8 cellular contexts compared by ENCODE assay signal in the genomic region with DNA sequence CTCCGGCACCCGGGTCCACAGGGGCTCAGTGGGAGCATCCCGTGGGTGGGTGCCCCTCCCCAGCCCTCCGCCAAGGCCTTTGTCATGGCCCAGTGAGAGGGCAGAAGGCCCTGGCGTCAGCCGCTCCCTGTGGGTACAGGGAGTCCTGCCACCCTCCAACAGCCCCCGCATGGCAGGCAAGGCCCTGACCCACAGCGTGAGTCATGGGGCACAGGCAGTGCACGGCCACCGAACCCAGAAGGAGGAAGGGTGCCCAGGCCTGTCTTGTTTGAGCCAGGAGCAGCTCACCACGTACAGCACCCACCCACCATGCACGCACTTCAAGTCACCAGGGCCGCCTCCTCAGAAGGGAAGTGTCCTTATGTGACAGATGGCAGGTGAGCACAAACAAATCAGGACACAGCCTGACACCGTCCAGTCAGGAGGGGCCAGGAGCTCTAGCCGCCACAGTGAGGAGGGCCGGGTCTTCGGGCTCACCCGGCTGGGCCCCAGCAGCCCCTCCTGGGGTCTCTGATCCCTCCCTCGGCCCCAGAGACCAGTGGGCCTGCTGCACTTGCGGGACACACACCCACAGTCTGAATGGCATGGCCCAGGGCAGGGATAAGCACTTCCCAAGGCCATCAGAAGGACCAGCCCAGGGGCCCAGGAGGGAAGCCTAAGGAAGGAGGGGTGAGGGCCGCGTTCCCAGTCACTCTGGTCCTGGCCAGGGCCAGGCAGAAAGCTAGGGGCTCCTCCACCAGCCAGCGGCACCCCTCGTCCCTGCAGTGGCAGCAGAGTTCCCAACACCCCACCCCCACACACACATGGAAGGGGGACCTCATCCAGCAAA. TPM values are rescaled to one million over a fixed set of nuclear protein-coding genes. Genes with fewer than 3 reads are reported as not detected.
DNase-seq lines count a peak whose midpoint lies in the region; ATAC-seq lines count a peak whose summit lies in the region.

No MANE protein-coding gene starts in this region.

- peak overlapping the region; percentile 88 for H3K4me3 Mint-ChIP-seq in activated CD4-positive, alpha-beta T cell treated with anti-CD3 and anti-CD28 coated beads, Interleukin-2, amount 10 ng/mL, durations not matched to agents 7 days and 5 days

- peak; percentile 57 for DNase-seq in GM19238 (ENCODE audit: insufficient read length, low spot score)
- DNase-seq in activated CD4-positive, alpha-beta T cell treated with anti-CD3 and anti-CD28 coated beads, Interleukin-2, amount 10 ng/mL, durations not matched to agents 7 days and 5 days = peak; percentile 57
- peak; percentile 61 to 62 for DNase-seq in stimulated activated CD4-positive, alpha-beta T cell treated with anti-CD3 and anti-CD28 coated beads, Interleukin-2, amount 100 ng/mL, for 24 hours
- DNase-seq in NCI-H2227 treated with DMSO at 0.1 percent for 48 hours (lab: John Stamatoyannopoulos, UW) = no peak
- no peak for DNase-seq in NCI-H1417 (lab: John Stamatoyannopoulos, UW)
- no peak for DNase-seq in retina

- peaks cover 10 to 17% of the 10 kb centered on the region in 2 donors for H3K4me1 ChIP-seq in esophagus (ENCODE audit: control insufficient read depth in 2 of 2, insufficient read depth in 2 of 2, low read length in 1 of 2)

- H3K27ac Mint-ChIP-seq in activated CD4-positive, alpha-beta T cell treated with anti-CD3 and anti-CD28 coated beads, Interleukin-2, amount 10 ng/mL, durations not matched to agents 7 days and 5 days = peak overlapping the region; percentile 92

- H3K4me1 Mint-ChIP-seq in activated CD4-positive, alpha-beta T cell treated with anti-CD3 and anti-CD28 coated beads, Interleukin-2, amount 10 ng/mL, durations not matched to agents 7 days and 5 days = peaks cover 84% of the 10 kb centered on the region

- POLR2A ChIA-PET in activated CD4-positive, alpha-beta T cell treated with anti-CD3 and anti-CD28 coated beads, Interleukin-2, amount 10 ng/mL, durations not matched to agents 7 days and 5 days (lab: Charles Lee) = no interaction called here

- 63 to 71% methylated on average over 23 to 24 of the region's 24 CpGs for WGBS in esophagus, 2 donors

- H3K9me3 ChIP-seq in esophagus (ENCODE audit: control insufficient read depth in 2 of 2, insufficient read depth in 1 of 2, low read depth in 1 of 2, low read length in 1 of 2) = no peaks in the 10 kb centered on the region

- peaks cover 6% of the 10 kb centered on the region for H3K9me3 Mint-ChIP-seq in activated CD4-positive, alpha-beta T cell treated with anti-CD3 and anti-CD28 coated beads, Interleukin-2, amount 10 ng/mL, durations not matched to agents 7 days and 5 days

- H3K27ac ChIP-seq in esophagus (ENCODE audit: low read depth in 2 of 2, low read length in 1 of 2) = peak overlapping the region; percentile 23 to 29

- H3K4me3 ChIP-seq in esophagus (ENCODE audit: low read depth in 1 of 2, low read length in 2 of 2) = peak overlapping the region; percentile 15 to 37

- H3K36me3 ChIP-seq in esophagus (ENCODE audit: control insufficient read depth in 2 of 2, insufficient read depth in 2 of 2, low read length in 1 of 2) = no peaks in the 10 kb centered on the region

- H3K27me3 ChIP-seq in esophagus (ENCODE audit: control insufficient read depth in 1 of 2, insufficient read depth in 2 of 2, low read length in 2 of 2) = no peaks in the 10 kb centered on the region

- peaks cover 23% of the 10 kb centered on the region for H3K36me3 Mint-ChIP-seq in activated CD4-positive, alpha-beta T cell treated with anti-CD3 and anti-CD28 coated beads, Interleukin-2, amount 10 ng/mL, durations not matched to agents 7 days and 5 days (ENCODE audit: low read depth)

- ATAC-seq in HG03135 (IDR thresholded peaks at IDR 0.05; ENCODE audit: unreplicated experiment) = peak; percentile 34

- CTCF ChIA-PET in activated CD4-positive, alpha-beta T cell treated with anti-CD3 and anti-CD28 coated beads, Interleukin-2, amount 10 ng/mL, durations not matched to agents 7 days and 5 days (lab: Charles Lee) = interaction anchor here (0.6 to 11.3 kb wide), 6 partner anchors 8 to 97 kb away, joined by 3 to 101 read pairs (median 3); no protein-coding TSS in a partner anchor

- no peaks in the 10 kb centered on the region for H3K27me3 Mint-ChIP-seq in activated CD4-positive, alpha-beta T cell treated with anti-CD3 and anti-CD28 coated beads, Interleukin-2, amount 10 ng/mL, durations not matched to agents 7 days and 5 days

RNA-seq across cellular contexts. Expression of a gene that starts 25.8 kb away (rescaled TPM):
- total RNA-seq in activated CD4-positive, alpha-beta T cell treated with anti-CD3 and anti-CD28 coated beads, Interleukin-2, amount 10 ng/mL, durations not matched to agents 7 days and 5 days = 100 to 1,000 TPM; 140 to 148 TPM
- 1 to 10 TPM; 4.6 to 7.9 TPM for polyA plus RNA-seq in esophagus

Comparison
In these comparisons a context has a peak if more than half of its experiments do, and no peak if none do; other contexts are left out.
1. DNase-seq: peak in GM19238 (single experiment), activated CD4-positive, alpha-beta T cell treated with anti-CD3 and anti-CD28 coated beads, Interleukin-2, amount 10 ng/mL, durations not matched to agents 7 days and 5 days (single experiment) and stimulated activated CD4-positive, alpha-beta T cell treated with anti-CD3 and anti-CD28 coated beads, Interleukin-2, amount 100 ng/mL, for 24 hours (2 of 2); none in NCI-H2227 treated with DMSO at 0.1 percent for 48 hours (single experiment), NCI-H1417 (0 of 3) and retina (single experiment).